Comparison of ENCODE assay signal across 1 cellular context in the genomic region with DNA sequence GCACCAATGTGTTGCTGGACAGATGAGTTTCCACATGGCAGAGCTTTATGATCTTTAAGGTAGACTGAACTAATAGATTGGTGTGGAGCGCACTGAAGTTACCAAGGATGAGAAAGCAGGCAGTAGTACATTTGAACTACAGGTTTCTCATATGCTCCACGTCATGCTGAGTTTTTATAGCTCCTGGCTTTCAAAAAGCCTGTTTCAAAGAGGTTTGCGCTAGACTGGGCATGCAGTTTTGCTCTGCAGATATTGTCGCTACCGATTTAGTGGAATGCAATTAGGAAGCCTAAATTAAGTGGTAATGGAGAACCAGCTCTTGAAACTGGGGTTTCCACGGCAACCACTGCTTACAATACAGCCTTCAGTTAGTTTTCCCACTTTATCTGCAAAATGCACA.
TF ChIP-seq lines count a peak whose summit lies in the region.

No MANE protein-coding gene starts in this region.

TF ChIP-seq in SK-N-SH treated with all-trans-retinoic acid at 6 μM for 48 hours, 23 proteins besides CTCF, POLR2A, EP300 and RAD21 (continued from another document):
- TF ChIP-seq, protein P1, sequence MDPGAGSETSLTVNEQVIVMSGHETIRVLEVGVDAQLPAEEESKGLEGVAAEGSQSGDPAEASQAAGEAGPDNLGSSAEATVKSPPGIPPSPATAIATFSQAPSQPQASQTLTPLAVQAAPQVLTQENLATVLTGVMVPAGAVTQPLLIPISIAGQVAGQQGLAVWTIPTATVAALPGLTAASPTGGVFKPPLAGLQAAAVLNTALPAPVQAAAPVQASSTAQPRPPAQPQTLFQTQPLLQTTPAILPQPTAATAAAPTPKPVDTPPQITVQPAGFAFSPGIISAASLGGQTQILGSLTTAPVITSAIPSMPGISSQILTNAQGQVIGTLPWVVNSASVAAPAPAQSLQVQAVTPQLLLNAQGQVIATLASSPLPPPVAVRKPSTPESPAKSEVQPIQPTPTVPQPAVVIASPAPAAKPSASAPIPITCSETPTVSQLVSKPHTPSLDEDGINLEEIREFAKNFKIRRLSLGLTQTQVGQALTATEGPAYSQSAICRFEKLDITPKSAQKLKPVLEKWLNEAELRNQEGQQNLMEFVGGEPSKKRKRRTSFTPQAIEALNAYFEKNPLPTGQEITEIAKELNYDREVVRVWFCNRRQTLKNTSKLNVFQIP (CRISPR knock-in tag; IDR thresholded peaks at IDR 0.05; ENCODE audit: borderline replicate concordance, low read depth), result no peak
- no peak for TF ChIP-seq ZNF8 (CRISPR knock-in tag; IDR thresholded peaks at IDR 0.05)
- TF ChIP-seq TCF4 (CRISPR knock-in tag; IDR thresholded peaks at IDR 0.05; ENCODE audit: borderline replicate concordance), result no peak
- TF ChIP-seq, protein P2, sequence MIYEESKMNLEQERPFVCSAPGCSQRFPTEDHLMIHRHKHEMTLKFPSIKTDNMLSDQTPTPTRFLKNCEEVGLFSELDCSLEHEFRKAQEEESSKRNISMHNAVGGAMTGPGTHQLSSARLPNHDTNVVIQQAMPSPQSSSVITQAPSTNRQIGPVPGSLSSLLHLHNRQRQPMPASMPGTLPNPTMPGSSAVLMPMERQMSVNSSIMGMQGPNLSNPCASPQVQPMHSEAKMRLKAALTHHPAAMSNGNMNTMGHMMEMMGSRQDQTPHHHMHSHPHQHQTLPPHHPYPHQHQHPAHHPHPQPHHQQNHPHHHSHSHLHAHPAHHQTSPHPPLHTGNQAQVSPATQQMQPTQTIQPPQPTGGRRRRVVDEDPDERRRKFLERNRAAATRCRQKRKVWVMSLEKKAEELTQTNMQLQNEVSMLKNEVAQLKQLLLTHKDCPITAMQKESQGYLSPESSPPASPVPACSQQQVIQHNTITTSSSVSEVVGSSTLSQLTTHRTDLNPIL (CRISPR knock-in tag; IDR thresholded peaks at IDR 0.05; ENCODE audit: low read depth), result no peak
- TF ChIP-seq GLIS3 (CRISPR knock-in tag; IDR thresholded peaks at IDR 0.05), result no peak
- TF ChIP-seq, protein P3, sequence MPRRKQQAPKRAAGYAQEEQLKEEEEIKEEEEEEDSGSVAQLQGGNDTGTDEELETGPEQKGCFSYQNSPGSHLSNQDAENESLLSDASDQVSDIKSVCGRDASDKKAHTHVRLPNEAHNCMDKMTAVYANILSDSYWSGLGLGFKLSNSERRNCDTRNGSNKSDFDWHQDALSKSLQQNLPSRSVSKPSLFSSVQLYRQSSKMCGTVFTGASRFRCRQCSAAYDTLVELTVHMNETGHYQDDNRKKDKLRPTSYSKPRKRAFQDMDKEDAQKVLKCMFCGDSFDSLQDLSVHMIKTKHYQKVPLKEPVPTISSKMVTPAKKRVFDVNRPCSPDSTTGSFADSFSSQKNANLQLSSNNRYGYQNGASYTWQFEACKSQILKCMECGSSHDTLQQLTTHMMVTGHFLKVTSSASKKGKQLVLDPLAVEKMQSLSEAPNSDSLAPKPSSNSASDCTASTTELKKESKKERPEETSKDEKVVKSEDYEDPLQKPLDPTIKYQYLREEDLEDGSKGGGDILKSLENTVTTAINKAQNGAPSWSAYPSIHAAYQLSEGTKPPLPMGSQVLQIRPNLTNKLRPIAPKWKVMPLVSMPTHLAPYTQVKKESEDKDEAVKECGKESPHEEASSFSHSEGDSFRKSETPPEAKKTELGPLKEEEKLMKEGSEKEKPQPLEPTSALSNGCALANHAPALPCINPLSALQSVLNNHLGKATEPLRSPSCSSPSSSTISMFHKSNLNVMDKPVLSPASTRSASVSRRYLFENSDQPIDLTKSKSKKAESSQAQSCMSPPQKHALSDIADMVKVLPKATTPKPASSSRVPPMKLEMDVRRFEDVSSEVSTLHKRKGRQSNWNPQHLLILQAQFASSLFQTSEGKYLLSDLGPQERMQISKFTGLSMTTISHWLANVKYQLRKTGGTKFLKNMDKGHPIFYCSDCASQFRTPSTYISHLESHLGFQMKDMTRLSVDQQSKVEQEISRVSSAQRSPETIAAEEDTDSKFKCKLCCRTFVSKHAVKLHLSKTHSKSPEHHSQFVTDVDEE (CRISPR knock-in tag; IDR thresholded peaks at IDR 0.05), result no peak
- no peak for TF ChIP-seq ZNF70 (CRISPR knock-in tag; IDR thresholded peaks at IDR 0.05)
- TF ChIP-seq TOX (CRISPR knock-in tag; IDR thresholded peaks at IDR 0.05; ENCODE audit: borderline replicate concordance), result no peak
- no peak for TF ChIP-seq ZFP30 (CRISPR knock-in tag; IDR thresholded peaks at IDR 0.05)
- no peak for TF ChIP-seq CSDC2 (CRISPR knock-in tag; IDR thresholded peaks at IDR 0.05)
- TF ChIP-seq OSR1 (CRISPR knock-in tag; IDR thresholded peaks at IDR 0.05), result no peak
- TF ChIP-seq ESRRG (CRISPR knock-in tag; IDR thresholded peaks at IDR 0.05), result no peak
- no peak for TF ChIP-seq ZC3H10 (CRISPR knock-in tag; IDR thresholded peaks at IDR 0.05)
- TF ChIP-seq, protein P4, sequence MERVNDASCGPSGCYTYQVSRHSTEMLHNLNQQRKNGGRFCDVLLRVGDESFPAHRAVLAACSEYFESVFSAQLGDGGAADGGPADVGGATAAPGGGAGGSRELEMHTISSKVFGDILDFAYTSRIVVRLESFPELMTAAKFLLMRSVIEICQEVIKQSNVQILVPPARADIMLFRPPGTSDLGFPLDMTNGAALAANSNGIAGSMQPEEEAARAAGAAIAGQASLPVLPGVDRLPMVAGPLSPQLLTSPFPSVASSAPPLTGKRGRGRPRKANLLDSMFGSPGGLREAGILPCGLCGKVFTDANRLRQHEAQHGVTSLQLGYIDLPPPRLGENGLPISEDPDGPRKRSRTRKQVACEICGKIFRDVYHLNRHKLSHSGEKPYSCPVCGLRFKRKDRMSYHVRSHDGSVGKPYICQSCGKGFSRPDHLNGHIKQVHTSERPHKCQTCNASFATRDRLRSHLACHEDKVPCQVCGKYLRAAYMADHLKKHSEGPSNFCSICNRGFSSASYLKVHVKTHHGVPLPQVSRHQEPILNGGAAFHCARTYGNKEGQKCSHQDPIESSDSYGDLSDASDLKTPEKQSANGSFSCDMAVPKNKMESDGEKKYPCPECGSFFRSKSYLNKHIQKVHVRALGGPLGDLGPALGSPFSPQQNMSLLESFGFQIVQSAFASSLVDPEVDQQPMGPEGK (CRISPR knock-in tag; IDR thresholded peaks at IDR 0.05; ENCODE audit: borderline replicate concordance), result no peak
- no peak for TF ChIP-seq ARNTL (CRISPR knock-in tag; IDR thresholded peaks at IDR 0.05; ENCODE audit: borderline replicate concordance, low read depth)
- TF ChIP-seq ZNF565 (CRISPR knock-in tag; conservative IDR thresholded peaks at IDR 0.05; ENCODE audit: low read depth), result no peak
- no peak for TF ChIP-seq ZFP3 (CRISPR knock-in tag; IDR thresholded peaks at IDR 0.05)
- TF ChIP-seq BACH2 (CRISPR knock-in tag; IDR thresholded peaks at IDR 0.05; ENCODE audit: borderline replicate concordance), result no peak
